In genomic region chr19:38849746-38850230, GRCh38 we compare ENCODE assay signal across 8 cellular contexts. TPM values are rescaled to one million over a fixed set of nuclear protein-coding genes. Genes with fewer than 3 reads are reported as not detected.
A peak's percentile ranks its signal among the peaks of the same experiment; 100 is the strongest.
DNase-seq lines count a peak whose midpoint lies in the region; ATAC-seq and TF ChIP-seq lines count a peak whose summit lies in the region.

HNRNPL (minus strand) TSS chr19:38849986; CDS start chr19:38849966, 20 bp downstream.

- H3K36me3 Mint-ChIP-seq in Calu3 (ENCODE audit: insufficient read depth, unreplicated experiment) = peaks cover 85% of the 10 kb centered on the region
- H3K36me3 Mint-ChIP-seq in activated T-helper 17 cell treated with anti-CD3 and anti-CD28 coated beads, Interleukin-2, amount 50 U/mL, for 72 hours (ENCODE audit: low read depth) = peaks cover 68% of the 10 kb centered on the region

- peak within 1 kb of the TSS; percentile 98 to 100 (median 100) for H3K27ac ChIP-seq in gastroesophageal sphincter
- H3K27ac ChIP-seq in parathyroid adenoma = peak within 1 kb of the TSS; percentile 98

- H3K27me3 ChIP-seq in gastroesophageal sphincter (no peaks in the 10 kb centered on the region), parathyroid adenoma (ENCODE audit: control insufficient read depth, insufficient read depth, low read length) (no peaks in the 10 kb centered on the region)

- H3K27me3 Mint-ChIP-seq in Calu3 (ENCODE audit: unreplicated experiment) = peaks cover 14% of the 10 kb centered on the region
- no peaks in the 10 kb centered on the region for H3K27me3 Mint-ChIP-seq in activated T-helper 17 cell treated with anti-CD3 and anti-CD28 coated beads, Interleukin-2, amount 50 U/mL, for 72 hours

- peak within 1 kb of the TSS; percentile 98 for H3K27ac Mint-ChIP-seq in Calu3 (ENCODE audit: unreplicated experiment)
- peak within 1 kb of the TSS; percentile 99 for H3K27ac Mint-ChIP-seq in activated T-helper 17 cell treated with anti-CD3 and anti-CD28 coated beads, Interleukin-2, amount 50 U/mL, for 72 hours

- DNase-seq in Calu3 (no peak), LHCN-M2 (ENCODE audit: low read depth) (no peak), NCI-H1092 treated with DMSO at 0.1 percent for 48 hours (lab: John Stamatoyannopoulos, UW) (no peak), DMS79 (lab: John Stamatoyannopoulos, UW) (no peak)

- H3K36me3 ChIP-seq in gastroesophageal sphincter (peaks cover 0 to 33% of the 10 kb centered on the region in 2 donors), parathyroid adenoma (ENCODE audit: control insufficient read depth, insufficient read depth, low read length) (no peaks in the 10 kb centered on the region)

- peak within 1 kb of the TSS; percentile 93 for H3K4me2 ChIP-seq in parathyroid adenoma (ENCODE audit: low read length)

- H3K4me3 ChIP-seq in gastroesophageal sphincter = peak within 1 kb of the TSS; percentile 89 to 99
- peak within 1 kb of the TSS; percentile 84 for H3K4me3 ChIP-seq in parathyroid adenoma (ENCODE audit: low read depth, low read length)

- H3K4me3 Mint-ChIP-seq in Calu3 (ENCODE audit: low read depth, unreplicated experiment) = peak within 1 kb of the TSS; percentile 82
- peak within 1 kb of the TSS; percentile 99 for H3K4me3 Mint-ChIP-seq in activated T-helper 17 cell treated with anti-CD3 and anti-CD28 coated beads, Interleukin-2, amount 50 U/mL, for 72 hours

- peak within 1 kb of the TSS; percentile 96 for H3K9ac ChIP-seq in parathyroid adenoma

- H3K4me1 Mint-ChIP-seq in Calu3 (ENCODE audit: low read depth, unreplicated experiment) = peaks cover 36% of the 10 kb centered on the region
- H3K4me1 Mint-ChIP-seq in activated T-helper 17 cell treated with anti-CD3 and anti-CD28 coated beads, Interleukin-2, amount 50 U/mL, for 72 hours = peaks cover 21% of the 10 kb centered on the region

- no CpG with 5 or more reads among the region's 58 CpGs for WGBS in gastroesophageal sphincter (ENCODE audit: low coverage in 1 of 2), 2 donors

- H3K4me1 ChIP-seq in gastroesophageal sphincter (peaks cover 0 to 62% (median 19%) of the 10 kb centered on the region in 3 donors), parathyroid adenoma (peaks cover 14% of the 10 kb centered on the region)

- ATAC-seq in GM21717 (IDR thresholded peaks at IDR 0.05; ENCODE audit: unreplicated experiment) = peak; percentile 38
- ATAC-seq in activated T-helper 17 cell treated with anti-CD3 and anti-CD28 coated beads, Interleukin-2, amount 50 U/mL, for 72 hours (replicated peaks) = peak; percentile 70
- ATAC-seq in gastroesophageal sphincter = peak; percentile 84

- TF ChIP-seq EP300 in gastroesophageal sphincter (IDR thresholded peaks at IDR 0.05) = no peak

- H3K9me3 Mint-ChIP-seq in Calu3 (ENCODE audit: low read depth, unreplicated experiment) = no peaks in the 10 kb centered on the region
- H3K9me3 Mint-ChIP-seq in activated T-helper 17 cell treated with anti-CD3 and anti-CD28 coated beads, Interleukin-2, amount 50 U/mL, for 72 hours = no peaks in the 10 kb centered on the region

- peak; percentile 96 to 98 for TF ChIP-seq POLR2A in gastroesophageal sphincter (IDR thresholded peaks at IDR 0.05)

- BruUV-seq in Calu3 (replicated peaks; lab: Mats Ljungman, UMichigan) = no TSS peak

- CTCF ChIA-PET in Calu3 (lab: Charles Lee) = interaction anchor here (0.8 to 1.0 kb wide), 3 partner anchors 50 to 188 kb away, joined by 3 to 4 read pairs (median 3); partner anchors contain the start of genes NFKBIB and SIRT2

- peaks cover 33% of the 10 kb centered on the region for H3K79me2 ChIP-seq in parathyroid adenoma

- TF ChIP-seq CTCF in Calu3 (IDR thresholded peaks at IDR 0.05; ENCODE audit: unreplicated experiment) = peak; percentile 76
- peak in 3 of 4 experiments; percentile 37 to 50 (median 42) for TF ChIP-seq CTCF in gastroesophageal sphincter (IDR thresholded peaks at IDR 0.05)
- TF ChIP-seq CTCF in parathyroid adenoma (IDR thresholded peaks at IDR 0.05) = peak; percentile 59

- intact Hi-C loops in Calu3 (cut with micrococcal nuclease; ENCODE audit: unreplicated experiment) = loop anchor here (1.0 to 5.0 kb wide), 2 partner anchors 38 to 81 kb away; partner anchors contain the start of genes MRPS12 and SARS2

- H2AFZ ChIP-seq in parathyroid adenoma = peak within 1 kb of the TSS; percentile 84

- H3K9me3 ChIP-seq in gastroesophageal sphincter (no peaks in the 10 kb centered on the region), parathyroid adenoma (ENCODE audit: control insufficient read depth, low read length) (no peaks in the 10 kb centered on the region)

RNA-seq across cellular contexts. Expression of gene HNRNPL, which starts in this region (rescaled TPM):
- total RNA-seq in Calu3 (2022) (383 and 408 TPM in 2 replicates), LHCN-M2 (2014; rRNA removed) (289 and 297 TPM in 2 replicates), gastroesophageal sphincter (100 to 1,000 TPM; 173 to 180 (median 174) TPM)
- 335 TPM for polyA plus RNA-seq in LHCN-M2 (2012)
- total RNA-seq in activated T-helper 17 cell treated with anti-CD3 and anti-CD28 coated beads, Interleukin-2, amount 50 U/mL, for 72 hours = 100 to 1,000 TPM; 476 to 617 TPM
